ENCODE assay signal across 23 cellular contexts in genomic region chr3:17927036-17927435, GRCh38.
"Had no signal": no experiment of that assay in that cellular context is flagged by ENCODE, and none has a peak within 500 bp of the region (broad histone marks: within the 10 kb centered on the region; RNA-seq: fewer than 3 reads in every experiment).

No MANE protein-coding gene starts in this region.

- H3K4me3 ChIP-seq: coronary artery, dorsolateral prefrontal cortex, esophagus muscularis mucosa, gastrocnemius medialis, heart right ventricle, left lung, lower lobe of right lung, mucosa of descending colon had no signal

- H3K9me3 ChIP-seq: esophagus muscularis mucosa, gastrocnemius medialis, left lung, lower lobe of right lung, mucosa of descending colon had no signal

- DNase-seq: dermis blood vessel endothelial cell; dorsolateral prefrontal cortex; effector CD4-positive, alpha-beta T cell; effector memory CD4-positive, alpha-beta T cell; foreskin keratinocyte; gastrocnemius medialis; glutamatergic neuron; head of caudate nucleus; heart right ventricle; hippocampal formation; left cardiac atrium; left lung; left ventricle myocardium superior; lower lobe of right lung; mesenchymal stem cell; mucosa of descending colon; naive B cell; naive thymus-derived CD8-positive, alpha-beta T cell had no signal

- H3K4me1 ChIP-seq: esophagus muscularis mucosa, foreskin keratinocyte, gastrocnemius medialis, heart right ventricle, left lung, lower lobe of right lung had no signal

- H3K36me3 ChIP-seq: esophagus muscularis mucosa, gastrocnemius medialis, heart right ventricle, left lung, lower lobe of right lung had no signal

- H3K27me3 ChIP-seq: dorsolateral prefrontal cortex, esophagus muscularis mucosa, foreskin keratinocyte, gastrocnemius medialis, left lung had no signal

- FAIRE-seq: endothelial cell of umbilical vein, islet of Langerhans, keratinocyte had no signal
